In the genomic region with DNA sequence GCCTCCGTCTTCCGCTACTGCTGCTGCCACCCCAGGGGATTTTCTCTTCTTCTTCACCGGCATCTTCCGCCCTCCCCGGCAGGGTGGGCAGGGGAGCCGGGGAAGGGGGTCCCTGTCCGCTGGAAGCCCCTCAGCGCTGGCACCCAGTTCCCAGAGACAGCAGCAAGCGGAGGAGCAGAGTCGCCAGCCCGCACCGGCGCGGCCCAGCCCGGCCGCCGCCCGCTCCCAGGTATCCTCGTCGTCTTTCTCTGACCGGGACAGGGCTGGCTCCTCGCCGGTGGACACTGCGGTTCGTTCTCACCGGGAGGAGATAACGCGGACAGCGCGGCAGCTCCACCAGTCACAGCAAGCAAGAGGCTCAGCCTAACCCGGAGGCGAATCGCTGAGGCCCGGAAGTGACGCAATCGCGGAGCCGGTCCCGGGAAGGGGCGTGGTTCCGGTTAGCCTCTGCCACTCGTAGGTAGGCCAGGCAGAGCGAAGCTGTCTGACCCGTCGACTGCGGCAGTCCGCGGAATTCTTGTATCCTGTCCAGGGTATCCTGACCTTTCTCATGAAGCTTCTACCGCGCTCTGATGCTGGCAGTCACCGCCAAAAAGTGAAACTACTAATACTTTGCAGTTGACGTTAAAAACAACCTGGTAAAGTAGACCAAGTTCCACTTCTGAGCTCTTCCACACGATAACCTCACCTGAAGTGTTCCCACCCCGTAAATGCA, we compare ENCODE assay signal across 8 cellular contexts. TPM values are rescaled to one million over a fixed set of nuclear protein-coding genes. Genes with fewer than 3 reads are reported as not detected.
A peak's percentile ranks its signal among the peaks of the same experiment; 100 is the strongest.
DNase-seq lines count a peak whose midpoint lies in the region; ATAC-seq and TF ChIP-seq lines count a peak whose summit lies in the region.

Gene DCUN1D5, minus strand, starts transcription at position 351 of the 715 bp plus-strand sequence. Its CDS starts 288 bp downstream, at position 63.

- no peak for TF ChIP-seq CTCF in CD8-positive, alpha-beta T cell (IDR thresholded peaks at IDR 0.05)
- TF ChIP-seq CTCF in lower lobe of right lung (IDR thresholded peaks at IDR 0.05), result no peak

- H3K27me3 ChIP-seq in CD8-positive, alpha-beta T cell (ENCODE audit: insufficient read depth, low read length), result no peaks in the 10 kb centered on the region
- peaks cover 5% of the 10 kb centered on the region for H3K27me3 ChIP-seq in lower lobe of right lung (ENCODE audit: low read depth)

- H3K4me1 Mint-ChIP-seq in CD8-positive, alpha-beta T cell (ENCODE audit: low read depth), result peaks cover 30% of the 10 kb centered on the region

- DNase-seq in CD8-positive, alpha-beta T cell, result peak; percentile 88 to 97 (median 94)
- DNase-seq in HS-27A (ENCODE audit: low read depth) (peak; percentile 54), NK-92 (lab: John Stamatoyannopoulos, UW; ENCODE audit: unreplicated experiment) (peak; percentile 45), lower lobe of right lung (peak; percentile 97)
- peak; percentile 91 to 95 for DNase-seq in activated CD8-positive, alpha-beta memory T cell treated with anti-CD3 and anti-CD28 coated beads for 1 hour (ENCODE audit: extremely low read depth in 1 of 2, low read depth in 1 of 2)
- peak; percentile 94 for DNase-seq in effector CD4-positive, alpha-beta T cell
- peak; percentile 92 to 94 (median 93) for DNase-seq in stimulated activated CD4-positive, alpha-beta T cell treated with anti-CD3 and anti-CD28 coated beads, TNF-alpha, amount 100 ng/mL, for 24 hours (ENCODE audit: low read depth in 3 of 3)

- H3K27me3 Mint-ChIP-seq in CD8-positive, alpha-beta T cell (ENCODE audit: low read depth), result peaks cover 20% of the 10 kb centered on the region

- POLR2A ChIA-PET in CD8-positive, alpha-beta T cell (lab: Charles Lee), result interaction anchor here (0.6 to 2.1 kb wide), 4 partner anchors 10 to 1683 kb away, joined by 3 to 41 read pairs (median 6); partner anchors contain the start of gene DYNC2H1

- H3K4me1 ChIP-seq in CD8-positive, alpha-beta T cell (ENCODE audit: insufficient read depth, low read length), result peaks cover 25% of the 10 kb centered on the region
- H3K4me1 ChIP-seq in lower lobe of right lung, result peaks cover 17% of the 10 kb centered on the region

- H3K9me3 Mint-ChIP-seq in CD8-positive, alpha-beta T cell, result no peaks in the 10 kb centered on the region

- H3K27ac Mint-ChIP-seq in CD8-positive, alpha-beta T cell, result peak within 1 kb of the TSS; percentile 95

- ATAC-seq in CD8-positive, alpha-beta T cell, result peak; percentile 94
- ATAC-seq in GM19467 (IDR thresholded peaks at IDR 0.05; ENCODE audit: unreplicated experiment), result peak; percentile 100
- peak; percentile 100 for ATAC-seq in lower lobe of right lung

- CTCF ChIA-PET in CD8-positive, alpha-beta T cell (lab: Charles Lee), result interaction anchor here (1.0 to 3.1 kb wide), 2 partner anchors 17 to 56 kb away, joined by 3 to 14 read pairs; partner anchors contain the start of gene DYNC2H1

- intact Hi-C loops in CD8-positive, alpha-beta T cell (cut with DNase I, micrococcal nuclease), result loop anchor here (1.0 to 10.0 kb wide), 5 partner anchors 17 to 1177 kb away; partner anchors contain the start of genes CEP126 (in 2 of the 2), DYNC2H1 (in 2 of the 2), ANGPTL5 (in 1 of the 2) and BIRC3 (in 1 of the 2)
- intact Hi-C loops in lower lobe of right lung (cut with DNase I), result no loop called here

- no peaks in the 10 kb centered on the region for H3K9me3 ChIP-seq in CD8-positive, alpha-beta T cell (ENCODE audit: low read length)
- no peaks in the 10 kb centered on the region for H3K9me3 ChIP-seq in lower lobe of right lung

- no peaks in the 10 kb centered on the region for H3K36me3 ChIP-seq in CD8-positive, alpha-beta T cell (ENCODE audit: insufficient read depth, low read length)
- no peaks in the 10 kb centered on the region for H3K36me3 ChIP-seq in lower lobe of right lung

- peak within 1 kb of the TSS; percentile 91 for H3K4me3 ChIP-seq in CD8-positive, alpha-beta T cell (ENCODE audit: low read depth, low read length)
- peak within 1 kb of the TSS; percentile 92 for H3K4me3 ChIP-seq in lower lobe of right lung

- peak within 1 kb of the TSS; percentile 84 for H3K4me3 Mint-ChIP-seq in CD8-positive, alpha-beta T cell

- H3K27ac ChIP-seq in CD8-positive, alpha-beta T cell (ENCODE audit: low read depth, low read length), result peak within 1 kb of the TSS; percentile 81
- peak within 1 kb of the TSS; percentile 87 for H3K27ac ChIP-seq in lower lobe of right lung

- H3K36me3 Mint-ChIP-seq in CD8-positive, alpha-beta T cell, result peaks cover 18% of the 10 kb centered on the region

RNA-seq across cellular contexts. Expression of gene DCUN1D5, which starts in this region (rescaled TPM):
- 10 to 100 TPM; 17.8 to 19.5 TPM for total RNA-seq in CD8-positive, alpha-beta T cell
- total RNA-seq in lower lobe of right lung, result 18.1 TPM

Comparison
In these comparisons a context has a peak if more than half of its experiments do, and no peak if none do; other contexts are left out.
1. Peak in every context shown above with its lines: DNase-seq, ATAC-seq, H3K4me3 ChIP-seq and H3K27ac ChIP-seq.
2. DNase-seq: peak in every context shown above with its lines; median percentile 97 in lower lobe of right lung; 94 in CD8-positive, alpha-beta T cell; 94 in effector CD4-positive, alpha-beta T cell; 93 in activated CD8-positive, alpha-beta memory T cell treated with anti-CD3 and anti-CD28 coated beads for 1 hour; 93 in stimulated activated CD4-positive, alpha-beta T cell treated with anti-CD3 and anti-CD28 coated beads, TNF-alpha, amount 100 ng/mL, for 24 hours; 54 in HS-27A; 45 in NK-92.